In the genomic region with DNA sequence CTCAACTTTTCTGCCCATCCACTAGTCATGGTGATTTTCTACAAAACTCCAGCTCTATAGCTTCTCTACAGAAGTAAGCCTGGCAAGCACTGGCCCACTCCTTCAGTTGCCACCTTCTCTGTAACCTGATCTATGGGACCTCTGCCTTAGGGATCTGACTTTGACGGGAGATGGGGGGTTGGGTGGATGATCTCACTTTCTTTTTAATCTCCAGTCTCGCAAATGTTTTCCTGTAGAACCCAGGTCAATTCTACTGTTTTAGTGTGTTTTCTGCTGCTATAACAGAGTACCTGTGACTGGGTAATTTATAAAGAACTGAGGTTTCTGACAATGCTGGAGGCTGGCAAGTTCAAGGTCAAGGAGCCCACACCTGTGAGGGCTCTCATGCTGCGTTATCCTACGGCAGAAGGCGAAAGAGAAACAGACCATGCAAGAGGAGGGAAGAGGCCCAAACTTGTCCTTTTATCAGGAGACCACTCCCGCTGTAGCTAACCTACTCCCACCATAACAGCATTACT, we compare ENCODE assay signal across 15 cellular contexts.
"Had no signal": no experiment of that assay in that cellular context is flagged by ENCODE, and none has a peak within 500 bp of the region (broad histone marks: within the 10 kb centered on the region; RNA-seq: fewer than 3 reads in every experiment).

No MANE protein-coding gene starts in this region.

- H3K9me3 ChIP-seq: left lung, sigmoid colon had no signal

- ATAC-seq: activated T-helper 17 cell treated with anti-CD3 and anti-CD28 coated beads, Interleukin-2, amount 50 U/mL, for 72 hours had no signal

- H3K4me1 ChIP-seq: left lung had no signal

- H3K27ac ChIP-seq: epithelial cell of prostate, left lung, sigmoid colon had no signal

- H3K4me3 Mint-ChIP-seq: activated T-helper 17 cell treated with anti-CD3 and anti-CD28 coated beads, Interleukin-2, amount 50 U/mL, for 72 hours; brain; central memory CD8-positive, alpha-beta T cell; memory B cell; nephron progenitor cell had no signal

- H3K27me3 ChIP-seq: left lung, sigmoid colon had no signal

- H3K27ac Mint-ChIP-seq: activated T-helper 17 cell treated with anti-CD3 and anti-CD28 coated beads, Interleukin-2, amount 50 U/mL, for 72 hours; brain; memory B cell; nephron progenitor cell had no signal

- H3K36me3 ChIP-seq: left lung, sigmoid colon had no signal

- H3K4me3 ChIP-seq: left lung, sigmoid colon had no signal

- H3K27me3 Mint-ChIP-seq: central memory CD8-positive, alpha-beta T cell; memory B cell had no signal

- H3K36me3 Mint-ChIP-seq: brain, memory B cell had no signal

- H3K9me3 Mint-ChIP-seq: activated T-helper 17 cell treated with anti-CD3 and anti-CD28 coated beads, Interleukin-2, amount 50 U/mL, for 72 hours; memory B cell had no signal

- H3K4me1 Mint-ChIP-seq: activated T-helper 17 cell treated with anti-CD3 and anti-CD28 coated beads, Interleukin-2, amount 50 U/mL, for 72 hours; central memory CD8-positive, alpha-beta T cell; memory B cell had no signal

- DNase-seq: activated CD4-positive, alpha-beta T cell treated with anti-CD3 and anti-CD28 coated beads, Interleukin-2, amount 50 U/mL, for 1 hour; activated naive CD4-positive, alpha-beta T cell treated with anti-CD3 and anti-CD28 coated beads, Interleukin-2, amount 50 U/mL, for 16 hours; activated T-cell treated with anti-CD3 and anti-CD28 coated beads for 4 hours; effector memory CD4-positive, alpha-beta T cell; left lung; nephron progenitor cell; sigmoid colon; stimulated activated CD4-positive, alpha-beta T cell treated with anti-CD3 and anti-CD28 coated beads, Interleukin-2, amount 100 ng/mL, for 48 hours; stimulated activated naive CD4-positive, alpha-beta T cell treated with Interleukin-2 at 50 U/mL for 16 hours; T-helper 1 cell had no signal
